Comparison of ENCODE assay signal across 1 cellular context in genomic region chr9:91935066-91935729, GRCh38.
TF ChIP-seq lines count a peak whose summit lies in the region.

No MANE protein-coding gene starts in this region.

TF ChIP-seq in H1, 55 proteins besides CTCF, POLR2A, EP300 and RAD21:
- TF ChIP-seq RBBP5 (IDR thresholded peaks at IDR 0.05; ENCODE audit: borderline replicate concordance, low read depth, low read length) (no peak), NANOG (IDR thresholded peaks at IDR 0.05; ENCODE audit: insufficient read depth, low read depth, low read length, poor library complexity, severe bottlenecking) (no peak), CHD1 (IDR thresholded peaks at IDR 0.05; ENCODE audit: low read depth, low read length) (no peak), POLR2AphosphoS5 (IDR thresholded peaks at IDR 0.05; ENCODE audit: low read depth, low read length) (no peak), MAX (IDR thresholded peaks at IDR 0.05) (no peak), PHF8 (conservative IDR thresholded peaks at IDR 0.05; ENCODE audit: low read depth, low read length) (no peak), TBP (IDR thresholded peaks at IDR 0.05; ENCODE audit: low read depth, low read length) (no peak), YY1 (IDR thresholded peaks at IDR 0.05; ENCODE audit: low read depth, low read length) (no peak), SRF (IDR thresholded peaks at IDR 0.05; ENCODE audit: low read depth, low read length) (no peak), GABPA (IDR thresholded peaks at IDR 0.05; ENCODE audit: borderline replicate concordance, insufficient read depth, low read length) (no peak), ZNF274 (IDR thresholded peaks at IDR 0.05; ENCODE audit: borderline replicate concordance, extremely low read depth, low read length) (no peak), CBX5 (IDR thresholded peaks at IDR 0.05; ENCODE audit: low read depth, low read length) (no peak), SIN3A (conservative IDR thresholded peaks at IDR 0.05 in 1 of 2, IDR thresholded peaks at IDR 0.05 in 1 of 2; ENCODE audit: low read depth in 1 of 2, low read length in 2 of 2) (no peak), EZH2 (IDR thresholded peaks at IDR 0.05; ENCODE audit: low read depth, low read length, severe bottlenecking) (no peak)
TF ChIP-seq in H1: peak in this region for 0.
